In the genomic region with DNA sequence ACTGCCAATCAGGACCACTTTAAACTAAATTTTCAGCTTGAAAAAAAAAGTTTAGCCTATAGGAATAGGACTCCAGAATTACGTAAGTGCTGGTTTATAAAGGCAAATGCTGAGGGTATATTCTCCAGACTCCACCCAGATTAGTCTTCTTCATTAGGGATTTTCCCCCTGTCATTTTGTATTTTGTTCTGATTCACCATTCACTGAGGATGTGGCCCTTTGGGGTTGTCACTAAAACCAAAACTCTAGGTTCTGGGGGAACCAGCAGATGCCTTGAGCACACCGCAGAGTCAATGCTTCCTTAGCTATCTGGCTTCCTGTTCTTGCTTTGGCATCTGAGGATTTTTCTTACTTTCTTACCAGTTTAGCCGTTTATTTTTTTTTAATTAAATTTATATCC, we compare ENCODE assay signal across 14 cellular contexts. TPM values are rescaled to one million over a fixed set of nuclear protein-coding genes. Genes with fewer than 3 reads are reported as not detected.
A peak's percentile ranks its signal among the peaks of the same experiment; 100 is the strongest.
DNase-seq lines count a peak whose midpoint lies in the region; ATAC-seq and TF ChIP-seq lines count a peak whose summit lies in the region.
"Had no signal": no experiment of that assay in that cellular context is flagged by ENCODE, and none has a peak within 500 bp of the region (broad histone marks: within the 10 kb centered on the region; RNA-seq: fewer than 3 reads in every experiment).

No MANE protein-coding gene starts in this region.

- H3K9me3 ChIP-seq in lower lobe of right lung (peaks cover under 1% of the 10 kb centered on the region), psoas muscle (no peaks in the 10 kb centered on the region)

- H3K4me1 ChIP-seq in lower lobe of right lung, result no peaks in the 10 kb centered on the region
- no peaks in the 10 kb centered on the region for H3K4me1 ChIP-seq in psoas muscle

- WGBS in psoas muscle, 3 donors, result 70 to 88% (median 81%) methylated on average over 3 of the region's 3 CpGs

- H3K4me3 ChIP-seq in lower lobe of right lung (no peak overlapping the region), psoas muscle (no peak overlapping the region)

- H3K27me3 ChIP-seq in lower lobe of right lung (ENCODE audit: low read depth) (no peaks in the 10 kb centered on the region), psoas muscle (ENCODE audit: insufficient read depth in 3 of 3, low read length in 2 of 3) (no peaks in the 10 kb centered on the region)

- H3K27ac ChIP-seq in lower lobe of right lung (no peak overlapping the region), psoas muscle (no peak overlapping the region)

- H3K36me3 ChIP-seq in lower lobe of right lung (no peaks in the 10 kb centered on the region), psoas muscle (ENCODE audit: insufficient read depth in 1 of 2, low read depth in 1 of 2) (no peaks in the 10 kb centered on the region)

- peak; percentile 92 for ATAC-seq in GM18508 (IDR thresholded peaks at IDR 0.05; ENCODE audit: insufficient read depth, unreplicated experiment)
- peak; percentile 77 for ATAC-seq in GM19372 (IDR thresholded peaks at IDR 0.05; ENCODE audit: low read depth, unreplicated experiment)
- peak; percentile 80 for ATAC-seq in HG02763 (IDR thresholded peaks at IDR 0.05; ENCODE audit: unreplicated experiment)
- ATAC-seq in HG03469 (IDR thresholded peaks at IDR 0.05; ENCODE audit: unreplicated experiment), result peak; percentile 93
- ATAC-seq in lower lobe of right lung, result no peak
- ATAC-seq in psoas muscle, result no peak

- intact Hi-C loops in lower lobe of right lung (cut with DNase I) (no loop called here), psoas muscle (cut with DNase I) (no loop called here)

- TF ChIP-seq CTCF in lower lobe of right lung (IDR thresholded peaks at IDR 0.05), result no peak
- TF ChIP-seq CTCF in psoas muscle (IDR thresholded peaks at IDR 0.05), result no peak

- no peak for DNase-seq in lower lobe of right lung
- no peak for DNase-seq in psoas muscle
- no peak for DNase-seq in HCEC 1CT
- no peak for DNase-seq in NCI-H226
- DNase-seq: CD4-positive, alpha-beta memory T cell; trophoblast cell had no signal

RNA-seq across cellular contexts. Expression of a gene that starts 10.5 kb away (rescaled TPM):
- total RNA-seq in lower lobe of right lung (not detected), psoas muscle (not detected)
- not detected for polyA plus RNA-seq in psoas muscle
- total RNA-seq: CD4-positive, alpha-beta memory T cell; fibroblast of villous mesenchyme; HT-29; osteocyte; T-helper 1 cell treated with Interleukin-12 subunit alpha and Interleukin-12 subunit beta and Interleukin-4 antibody, amounts not matched to agents 30 ng/mL and 1 ng/mL, for 36 hours had no signal
- polyA plus RNA-seq: CD4-positive, alpha-beta memory T cell had no signal

RNA-seq across cellular contexts. Expression of a gene that starts 13.1 kb away (rescaled TPM):
- not detected for total RNA-seq in lower lobe of right lung
- not detected for total RNA-seq in psoas muscle
- polyA plus RNA-seq in psoas muscle, result not detected
- total RNA-seq: CD4-positive, alpha-beta memory T cell; fibroblast of villous mesenchyme; HT-29; osteocyte; T-helper 1 cell treated with Interleukin-12 subunit alpha and Interleukin-12 subunit beta and Interleukin-4 antibody, amounts not matched to agents 30 ng/mL and 1 ng/mL, for 36 hours had no signal
- polyA plus RNA-seq: CD4-positive, alpha-beta memory T cell had no signal

RNA-seq across cellular contexts. Expression of a gene that starts 29.1 kb away (rescaled TPM):
- not detected for total RNA-seq in lower lobe of right lung
- not detected for total RNA-seq in psoas muscle
- not detected for polyA plus RNA-seq in psoas muscle
- total RNA-seq: CD4-positive, alpha-beta memory T cell; fibroblast of villous mesenchyme; HT-29; osteocyte; T-helper 1 cell treated with Interleukin-12 subunit alpha and Interleukin-12 subunit beta and Interleukin-4 antibody, amounts not matched to agents 30 ng/mL and 1 ng/mL, for 36 hours had no signal
- polyA plus RNA-seq: CD4-positive, alpha-beta memory T cell had no signal

RNA-seq across cellular contexts. Expression of a gene that starts 38.8 kb away (rescaled TPM):
- total RNA-seq in lower lobe of right lung (not detected), psoas muscle (not detected)
- polyA plus RNA-seq in psoas muscle, result not detected
- total RNA-seq: CD4-positive, alpha-beta memory T cell; fibroblast of villous mesenchyme; HT-29; osteocyte; T-helper 1 cell treated with Interleukin-12 subunit alpha and Interleukin-12 subunit beta and Interleukin-4 antibody, amounts not matched to agents 30 ng/mL and 1 ng/mL, for 36 hours had no signal
- polyA plus RNA-seq: CD4-positive, alpha-beta memory T cell had no signal

Comparison
In these comparisons a context has a peak if more than half of its experiments do, and no peak if none do; other contexts are left out.
1. ATAC-seq: peak in GM18508 (single experiment), GM19372 (single experiment), HG02763 (single experiment) and HG03469 (single experiment); none in lower lobe of right lung (0 of 2) and psoas muscle (0 of 4).